1 cellular context compared by ENCODE assay signal in the genomic region with DNA sequence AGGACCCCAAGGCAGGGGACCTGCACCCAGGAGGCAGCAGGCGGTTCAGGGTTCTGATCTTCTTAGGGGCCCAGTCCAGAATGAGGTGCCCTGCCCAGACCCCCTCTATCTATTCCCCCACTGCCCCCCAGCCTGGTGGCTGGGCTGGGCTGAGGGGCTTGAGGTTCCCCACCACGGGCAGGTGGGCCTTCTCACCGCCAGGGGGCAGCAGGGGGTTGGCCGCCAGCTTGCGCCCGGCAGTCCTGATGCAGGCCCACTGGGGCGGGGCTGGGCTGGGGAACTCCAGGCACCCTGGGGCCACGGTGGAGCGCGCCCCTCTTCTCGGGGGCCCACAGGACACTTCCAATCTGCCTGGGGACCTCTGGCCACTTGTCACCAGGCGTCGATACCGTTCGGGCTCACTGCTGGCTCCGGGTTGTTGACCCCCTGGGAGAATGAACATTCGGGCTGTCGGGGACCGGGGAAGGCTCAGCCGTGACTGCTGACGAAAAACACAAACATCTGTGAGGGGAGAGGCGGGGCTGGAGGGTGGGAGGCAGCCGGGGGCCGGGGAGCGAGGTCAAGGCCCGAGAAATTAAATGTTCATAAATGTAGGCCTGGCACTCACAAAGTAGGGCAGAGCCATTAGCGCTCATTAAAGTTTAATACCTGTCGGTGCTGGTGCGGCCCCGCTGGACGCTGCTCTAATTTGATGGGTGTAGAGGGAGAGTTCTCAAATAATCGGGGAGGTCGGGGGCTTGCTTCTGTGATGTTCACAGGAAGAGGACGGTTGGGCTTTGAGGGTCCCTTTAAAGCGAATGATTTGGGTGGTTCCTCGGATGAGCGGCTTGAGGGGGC.
TF ChIP-seq lines count a peak whose summit lies in the region.

No MANE protein-coding gene starts in this region.

TF ChIP-seq in K562, 482 proteins besides CTCF, POLR2A, EP300 and RAD21 (continued from another document and continues in another):
- TF ChIP-seq, protein P1, sequence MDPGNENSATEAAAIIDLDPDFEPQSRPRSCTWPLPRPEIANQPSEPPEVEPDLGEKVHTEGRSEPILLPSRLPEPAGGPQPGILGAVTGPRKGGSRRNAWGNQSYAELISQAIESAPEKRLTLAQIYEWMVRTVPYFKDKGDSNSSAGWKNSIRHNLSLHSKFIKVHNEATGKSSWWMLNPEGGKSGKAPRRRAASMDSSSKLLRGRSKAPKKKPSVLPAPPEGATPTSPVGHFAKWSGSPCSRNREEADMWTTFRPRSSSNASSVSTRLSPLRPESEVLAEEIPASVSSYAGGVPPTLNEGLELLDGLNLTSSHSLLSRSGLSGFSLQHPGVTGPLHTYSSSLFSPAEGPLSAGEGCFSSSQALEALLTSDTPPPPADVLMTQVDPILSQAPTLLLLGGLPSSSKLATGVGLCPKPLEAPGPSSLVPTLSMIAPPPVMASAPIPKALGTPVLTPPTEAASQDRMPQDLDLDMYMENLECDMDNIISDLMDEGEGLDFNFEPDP (CRISPR knock-in tag; IDR thresholded peaks at IDR 0.05), result no peak
- TF ChIP-seq ELF4 (CRISPR knock-in tag; IDR thresholded peaks at IDR 0.05), result no peak
- TF ChIP-seq, protein P2, sequence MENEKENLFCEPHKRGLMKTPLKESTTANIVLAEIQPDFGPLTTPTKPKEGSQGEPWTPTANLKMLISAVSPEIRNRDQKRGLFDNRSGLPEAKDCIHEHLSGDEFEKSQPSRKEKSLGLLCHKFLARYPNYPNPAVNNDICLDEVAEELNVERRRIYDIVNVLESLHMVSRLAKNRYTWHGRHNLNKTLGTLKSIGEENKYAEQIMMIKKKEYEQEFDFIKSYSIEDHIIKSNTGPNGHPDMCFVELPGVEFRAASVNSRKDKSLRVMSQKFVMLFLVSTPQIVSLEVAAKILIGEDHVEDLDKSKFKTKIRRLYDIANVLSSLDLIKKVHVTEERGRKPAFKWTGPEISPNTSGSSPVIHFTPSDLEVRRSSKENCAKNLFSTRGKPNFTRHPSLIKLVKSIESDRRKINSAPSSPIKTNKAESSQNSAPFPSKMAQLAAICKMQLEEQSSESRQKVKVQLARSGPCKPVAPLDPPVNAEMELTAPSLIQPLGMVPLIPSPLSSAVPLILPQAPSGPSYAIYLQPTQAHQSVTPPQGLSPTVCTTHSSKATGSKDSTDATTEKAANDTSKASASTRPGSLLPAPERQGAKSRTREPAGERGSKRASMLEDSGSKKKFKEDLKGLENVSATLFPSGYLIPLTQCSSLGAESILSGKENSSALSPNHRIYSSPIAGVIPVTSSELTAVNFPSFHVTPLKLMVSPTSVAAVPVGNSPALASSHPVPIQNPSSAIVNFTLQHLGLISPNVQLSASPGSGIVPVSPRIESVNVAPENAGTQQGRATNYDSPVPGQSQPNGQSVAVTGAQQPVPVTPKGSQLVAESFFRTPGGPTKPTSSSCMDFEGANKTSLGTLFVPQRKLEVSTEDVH (IDR thresholded peaks at IDR 0.05; ENCODE audit: low read depth, partially characterized antibody), result no peak
- no peak for TF ChIP-seq BDP1 (IDR thresholded peaks at IDR 0.05; ENCODE audit: insufficient read depth, insufficient read length)
- TF ChIP-seq ZNF134 (CRISPR knock-in tag; conservative IDR thresholded peaks at IDR 0.05), result no peak
- TF ChIP-seq DDX20 (tag; IDR thresholded peaks at IDR 0.05; ENCODE audit: low read depth), result no peak
- no peak for TF ChIP-seq CBFB (CRISPR knock-in tag; IDR thresholded peaks at IDR 0.05)
- TF ChIP-seq, protein P3, sequence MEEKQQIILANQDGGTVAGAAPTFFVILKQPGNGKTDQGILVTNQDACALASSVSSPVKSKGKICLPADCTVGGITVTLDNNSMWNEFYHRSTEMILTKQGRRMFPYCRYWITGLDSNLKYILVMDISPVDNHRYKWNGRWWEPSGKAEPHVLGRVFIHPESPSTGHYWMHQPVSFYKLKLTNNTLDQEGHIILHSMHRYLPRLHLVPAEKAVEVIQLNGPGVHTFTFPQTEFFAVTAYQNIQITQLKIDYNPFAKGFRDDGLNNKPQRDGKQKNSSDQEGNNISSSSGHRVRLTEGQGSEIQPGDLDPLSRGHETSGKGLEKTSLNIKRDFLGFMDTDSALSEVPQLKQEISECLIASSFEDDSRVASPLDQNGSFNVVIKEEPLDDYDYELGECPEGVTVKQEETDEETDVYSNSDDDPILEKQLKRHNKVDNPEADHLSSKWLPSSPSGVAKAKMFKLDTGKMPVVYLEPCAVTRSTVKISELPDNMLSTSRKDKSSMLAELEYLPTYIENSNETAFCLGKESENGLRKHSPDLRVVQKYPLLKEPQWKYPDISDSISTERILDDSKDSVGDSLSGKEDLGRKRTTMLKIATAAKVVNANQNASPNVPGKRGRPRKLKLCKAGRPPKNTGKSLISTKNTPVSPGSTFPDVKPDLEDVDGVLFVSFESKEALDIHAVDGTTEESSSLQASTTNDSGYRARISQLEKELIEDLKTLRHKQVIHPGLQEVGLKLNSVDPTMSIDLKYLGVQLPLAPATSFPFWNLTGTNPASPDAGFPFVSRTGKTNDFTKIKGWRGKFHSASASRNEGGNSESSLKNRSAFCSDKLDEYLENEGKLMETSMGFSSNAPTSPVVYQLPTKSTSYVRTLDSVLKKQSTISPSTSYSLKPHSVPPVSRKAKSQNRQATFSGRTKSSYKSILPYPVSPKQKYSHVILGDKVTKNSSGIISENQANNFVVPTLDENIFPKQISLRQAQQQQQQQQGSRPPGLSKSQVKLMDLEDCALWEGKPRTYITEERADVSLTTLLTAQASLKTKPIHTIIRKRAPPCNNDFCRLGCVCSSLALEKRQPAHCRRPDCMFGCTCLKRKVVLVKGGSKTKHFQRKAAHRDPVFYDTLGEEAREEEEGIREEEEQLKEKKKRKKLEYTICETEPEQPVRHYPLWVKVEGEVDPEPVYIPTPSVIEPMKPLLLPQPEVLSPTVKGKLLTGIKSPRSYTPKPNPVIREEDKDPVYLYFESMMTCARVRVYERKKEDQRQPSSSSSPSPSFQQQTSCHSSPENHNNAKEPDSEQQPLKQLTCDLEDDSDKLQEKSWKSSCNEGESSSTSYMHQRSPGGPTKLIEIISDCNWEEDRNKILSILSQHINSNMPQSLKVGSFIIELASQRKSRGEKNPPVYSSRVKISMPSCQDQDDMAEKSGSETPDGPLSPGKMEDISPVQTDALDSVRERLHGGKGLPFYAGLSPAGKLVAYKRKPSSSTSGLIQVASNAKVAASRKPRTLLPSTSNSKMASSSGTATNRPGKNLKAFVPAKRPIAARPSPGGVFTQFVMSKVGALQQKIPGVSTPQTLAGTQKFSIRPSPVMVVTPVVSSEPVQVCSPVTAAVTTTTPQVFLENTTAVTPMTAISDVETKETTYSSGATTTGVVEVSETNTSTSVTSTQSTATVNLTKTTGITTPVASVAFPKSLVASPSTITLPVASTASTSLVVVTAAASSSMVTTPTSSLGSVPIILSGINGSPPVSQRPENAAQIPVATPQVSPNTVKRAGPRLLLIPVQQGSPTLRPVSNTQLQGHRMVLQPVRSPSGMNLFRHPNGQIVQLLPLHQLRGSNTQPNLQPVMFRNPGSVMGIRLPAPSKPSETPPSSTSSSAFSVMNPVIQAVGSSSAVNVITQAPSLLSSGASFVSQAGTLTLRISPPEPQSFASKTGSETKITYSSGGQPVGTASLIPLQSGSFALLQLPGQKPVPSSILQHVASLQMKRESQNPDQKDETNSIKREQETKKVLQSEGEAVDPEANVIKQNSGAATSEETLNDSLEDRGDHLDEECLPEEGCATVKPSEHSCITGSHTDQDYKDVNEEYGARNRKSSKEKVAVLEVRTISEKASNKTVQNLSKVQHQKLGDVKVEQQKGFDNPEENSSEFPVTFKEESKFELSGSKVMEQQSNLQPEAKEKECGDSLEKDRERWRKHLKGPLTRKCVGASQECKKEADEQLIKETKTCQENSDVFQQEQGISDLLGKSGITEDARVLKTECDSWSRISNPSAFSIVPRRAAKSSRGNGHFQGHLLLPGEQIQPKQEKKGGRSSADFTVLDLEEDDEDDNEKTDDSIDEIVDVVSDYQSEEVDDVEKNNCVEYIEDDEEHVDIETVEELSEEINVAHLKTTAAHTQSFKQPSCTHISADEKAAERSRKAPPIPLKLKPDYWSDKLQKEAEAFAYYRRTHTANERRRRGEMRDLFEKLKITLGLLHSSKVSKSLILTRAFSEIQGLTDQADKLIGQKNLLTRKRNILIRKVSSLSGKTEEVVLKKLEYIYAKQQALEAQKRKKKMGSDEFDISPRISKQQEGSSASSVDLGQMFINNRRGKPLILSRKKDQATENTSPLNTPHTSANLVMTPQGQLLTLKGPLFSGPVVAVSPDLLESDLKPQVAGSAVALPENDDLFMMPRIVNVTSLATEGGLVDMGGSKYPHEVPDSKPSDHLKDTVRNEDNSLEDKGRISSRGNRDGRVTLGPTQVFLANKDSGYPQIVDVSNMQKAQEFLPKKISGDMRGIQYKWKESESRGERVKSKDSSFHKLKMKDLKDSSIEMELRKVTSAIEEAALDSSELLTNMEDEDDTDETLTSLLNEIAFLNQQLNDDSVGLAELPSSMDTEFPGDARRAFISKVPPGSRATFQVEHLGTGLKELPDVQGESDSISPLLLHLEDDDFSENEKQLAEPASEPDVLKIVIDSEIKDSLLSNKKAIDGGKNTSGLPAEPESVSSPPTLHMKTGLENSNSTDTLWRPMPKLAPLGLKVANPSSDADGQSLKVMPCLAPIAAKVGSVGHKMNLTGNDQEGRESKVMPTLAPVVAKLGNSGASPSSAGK (IDR thresholded peaks at IDR 0.05), result no peak
- TF ChIP-seq RNF2 (IDR thresholded peaks at IDR 0.05), result no peak
- no peak for TF ChIP-seq FOXK2 (conservative IDR thresholded peaks at IDR 0.05 in 1 of 2, IDR thresholded peaks at IDR 0.05 in 1 of 2; ENCODE audit: low read depth in 2 of 2)
- TF ChIP-seq, protein P4, sequence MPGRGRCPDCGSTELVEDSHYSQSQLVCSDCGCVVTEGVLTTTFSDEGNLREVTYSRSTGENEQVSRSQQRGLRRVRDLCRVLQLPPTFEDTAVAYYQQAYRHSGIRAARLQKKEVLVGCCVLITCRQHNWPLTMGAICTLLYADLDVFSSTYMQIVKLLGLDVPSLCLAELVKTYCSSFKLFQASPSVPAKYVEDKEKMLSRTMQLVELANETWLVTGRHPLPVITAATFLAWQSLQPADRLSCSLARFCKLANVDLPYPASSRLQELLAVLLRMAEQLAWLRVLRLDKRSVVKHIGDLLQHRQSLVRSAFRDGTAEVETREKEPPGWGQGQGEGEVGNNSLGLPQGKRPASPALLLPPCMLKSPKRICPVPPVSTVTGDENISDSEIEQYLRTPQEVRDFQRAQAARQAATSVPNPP (IDR thresholded peaks at IDR 0.05; ENCODE audit: borderline replicate concordance, insufficient read depth, insufficient read length), result no peak
- TF ChIP-seq SAFB2 (IDR thresholded peaks at IDR 0.05; ENCODE audit: borderline replicate concordance, low read depth, low read length, severe bottlenecking), result no peak
- no peak for TF ChIP-seq TCFL5 (CRISPR knock-in tag; conservative IDR thresholded peaks at IDR 0.05)
- TF ChIP-seq MCM2 (IDR thresholded peaks at IDR 0.05; ENCODE audit: low read depth), result no peak
- no peak for TF ChIP-seq ZZZ3 (IDR thresholded peaks at IDR 0.05)
- TF ChIP-seq, protein P5, sequence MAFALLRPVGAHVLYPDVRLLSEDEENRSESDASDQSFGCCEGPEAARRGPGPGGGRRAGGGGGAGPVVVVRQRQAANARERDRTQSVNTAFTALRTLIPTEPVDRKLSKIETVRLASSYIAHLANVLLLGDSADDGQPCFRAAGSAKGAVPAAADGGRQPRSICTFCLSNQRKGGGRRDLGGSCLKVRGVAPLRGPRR (CRISPR knock-in tag; IDR thresholded peaks at IDR 0.05), result no peak
- TF ChIP-seq U2AF2 (optimal IDR thresholded peaks at IDR 0.05; ENCODE audit: low read depth, low read length), result no peak
- TF ChIP-seq RBM39 (optimal IDR thresholded peaks at IDR 0.05; ENCODE audit: low read depth, low read length), result no peak
- no peak for TF ChIP-seq MTA1 (IDR thresholded peaks at IDR 0.05; ENCODE audit: borderline replicate concordance)
- TF ChIP-seq, protein P6, sequence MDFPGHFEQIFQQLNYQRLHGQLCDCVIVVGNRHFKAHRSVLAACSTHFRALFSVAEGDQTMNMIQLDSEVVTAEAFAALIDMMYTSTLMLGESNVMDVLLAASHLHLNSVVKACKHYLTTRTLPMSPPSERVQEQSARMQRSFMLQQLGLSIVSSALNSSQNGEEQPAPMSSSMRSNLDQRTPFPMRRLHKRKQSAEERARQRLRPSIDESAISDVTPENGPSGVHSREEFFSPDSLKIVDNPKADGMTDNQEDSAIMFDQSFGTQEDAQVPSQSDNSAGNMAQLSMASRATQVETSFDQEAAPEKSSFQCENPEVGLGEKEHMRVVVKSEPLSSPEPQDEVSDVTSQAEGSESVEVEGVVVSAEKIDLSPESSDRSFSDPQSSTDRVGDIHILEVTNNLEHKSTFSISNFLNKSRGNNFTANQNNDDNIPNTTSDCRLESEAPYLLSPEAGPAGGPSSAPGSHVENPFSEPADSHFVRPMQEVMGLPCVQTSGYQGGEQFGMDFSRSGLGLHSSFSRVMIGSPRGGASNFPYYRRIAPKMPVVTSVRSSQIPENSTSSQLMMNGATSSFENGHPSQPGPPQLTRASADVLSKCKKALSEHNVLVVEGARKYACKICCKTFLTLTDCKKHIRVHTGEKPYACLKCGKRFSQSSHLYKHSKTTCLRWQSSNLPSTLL (IDR thresholded peaks at IDR 0.05), result no peak
- TF ChIP-seq, protein P7, sequence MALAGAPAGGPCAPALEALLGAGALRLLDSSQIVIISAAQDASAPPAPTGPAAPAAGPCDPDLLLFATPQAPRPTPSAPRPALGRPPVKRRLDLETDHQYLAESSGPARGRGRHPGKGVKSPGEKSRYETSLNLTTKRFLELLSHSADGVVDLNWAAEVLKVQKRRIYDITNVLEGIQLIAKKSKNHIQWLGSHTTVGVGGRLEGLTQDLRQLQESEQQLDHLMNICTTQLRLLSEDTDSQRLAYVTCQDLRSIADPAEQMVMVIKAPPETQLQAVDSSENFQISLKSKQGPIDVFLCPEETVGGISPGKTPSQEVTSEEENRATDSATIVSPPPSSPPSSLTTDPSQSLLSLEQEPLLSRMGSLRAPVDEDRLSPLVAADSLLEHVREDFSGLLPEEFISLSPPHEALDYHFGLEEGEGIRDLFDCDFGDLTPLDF (CRISPR knock-in tag; IDR thresholded peaks at IDR 0.05), result no peak
- no peak for TF ChIP-seq TAF9B (IDR thresholded peaks at IDR 0.05; ENCODE audit: partially characterized antibody)
- TF ChIP-seq, protein P8, sequence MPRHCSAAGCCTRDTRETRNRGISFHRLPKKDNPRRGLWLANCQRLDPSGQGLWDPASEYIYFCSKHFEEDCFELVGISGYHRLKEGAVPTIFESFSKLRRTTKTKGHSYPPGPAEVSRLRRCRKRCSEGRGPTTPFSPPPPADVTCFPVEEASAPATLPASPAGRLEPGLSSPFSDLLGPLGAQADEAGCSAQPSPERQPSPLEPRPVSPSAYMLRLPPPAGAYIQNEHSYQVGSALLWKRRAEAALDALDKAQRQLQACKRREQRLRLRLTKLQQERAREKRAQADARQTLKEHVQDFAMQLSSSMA (CRISPR knock-in tag; IDR thresholded peaks at IDR 0.05), result no peak
- TF ChIP-seq ZNF57 (CRISPR knock-in tag; IDR thresholded peaks at IDR 0.05), result no peak
- TF ChIP-seq NFIX (CRISPR knock-in tag; IDR thresholded peaks at IDR 0.05; ENCODE audit: low read depth), result no peak
- TF ChIP-seq IFI16 (CRISPR knock-in tag; IDR thresholded peaks at IDR 0.05), result no peak
- no peak for TF ChIP-seq RHOXF2B (CRISPR knock-in tag; conservative IDR thresholded peaks at IDR 0.05)
- TF ChIP-seq, protein P9, sequence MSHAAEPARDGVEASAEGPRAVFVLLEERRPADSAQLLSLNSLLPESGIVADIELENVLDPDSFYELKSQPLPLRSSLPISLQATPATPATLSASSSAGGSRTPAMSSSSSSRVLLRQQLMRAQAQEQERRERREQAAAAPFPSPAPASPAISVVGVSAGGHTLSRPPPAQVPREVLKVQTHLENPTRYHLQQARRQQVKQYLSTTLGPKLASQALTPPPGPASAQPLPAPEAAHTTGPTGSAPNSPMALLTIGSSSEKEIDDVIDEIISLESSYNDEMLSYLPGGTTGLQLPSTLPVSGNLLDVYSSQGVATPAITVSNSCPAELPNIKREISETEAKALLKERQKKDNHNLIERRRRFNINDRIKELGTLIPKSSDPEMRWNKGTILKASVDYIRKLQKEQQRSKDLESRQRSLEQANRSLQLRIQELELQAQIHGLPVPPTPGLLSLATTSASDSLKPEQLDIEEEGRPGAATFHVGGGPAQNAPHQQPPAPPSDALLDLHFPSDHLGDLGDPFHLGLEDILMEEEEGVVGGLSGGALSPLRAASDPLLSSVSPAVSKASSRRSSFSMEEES (CRISPR knock-in tag; IDR thresholded peaks at IDR 0.05), result no peak
- peak in 1 of 2 experiments; percentile 11; a peak in 1 of 4 replicates for TF ChIP-seq NRF1 (conservative IDR thresholded peaks at IDR 0.05 in 1 of 2, IDR thresholded peaks at IDR 0.05 in 1 of 2)
